8 cellular contexts compared by ENCODE assay signal in genomic region chr1:24642481-24643361, GRCh38. TPM values are rescaled to one million over a fixed set of nuclear protein-coding genes. Genes with fewer than 3 reads are reported as not detected.
A peak's percentile ranks its signal among the peaks of the same experiment; 100 is the strongest.
DNase-seq lines count a peak whose midpoint lies in the region; ATAC-seq and TF ChIP-seq lines count a peak whose summit lies in the region.

Gene SRRM1, plus strand, starts transcription at chr1:24643302. Its CDS starts 25 bp downstream, at chr1:24643327.

- H3K4me1 ChIP-seq in upper lobe of right lung: peaks cover 28% of the 10 kb centered on the region

- in situ Hi-C loops in GM13976 (cut with MboI; ENCODE audit: low sequenced_read_pairs, unreplicated experiment): no loop called here

- H3K4me3 Mint-ChIP-seq in T-helper 1 cell treated with Interleukin-12 subunit alpha and Interleukin-12 subunit beta and Interleukin-4 antibody, amounts not matched to agents 30 μg/mL and 1 μg/mL, for 36 hours: peak within 1 kb of the TSS; percentile 97

- peaks cover under 1% of the 10 kb centered on the region for H3K27me3 Mint-ChIP-seq in T-helper 1 cell treated with Interleukin-12 subunit alpha and Interleukin-12 subunit beta and Interleukin-4 antibody, amounts not matched to agents 30 μg/mL and 1 μg/mL, for 36 hours (ENCODE audit: low read depth)

- H3K9me3 Mint-ChIP-seq in T-helper 1 cell treated with Interleukin-12 subunit alpha and Interleukin-12 subunit beta and Interleukin-4 antibody, amounts not matched to agents 30 μg/mL and 1 μg/mL, for 36 hours: no peaks in the 10 kb centered on the region

- H3K36me3 Mint-ChIP-seq in T-helper 1 cell treated with Interleukin-12 subunit alpha and Interleukin-12 subunit beta and Interleukin-4 antibody, amounts not matched to agents 30 μg/mL and 1 μg/mL, for 36 hours (ENCODE audit: low read depth): peaks cover 36% of the 10 kb centered on the region

- DNase-seq in GM13976 (ENCODE audit: low spot score) (peak; percentile 98), NCI-H1694 (lab: John Stamatoyannopoulos, UW) (peak; percentile 96), amniotic stem cell (lab: John Stamatoyannopoulos, UW) (peak; percentile 100), left cardiac atrium (peak; percentile 99), posterior vena cava (ENCODE audit: low spot score) (peak; percentile 100), upper lobe of right lung (peak; percentile 99)

- intact Hi-C loops in left cardiac atrium (cut with DNase I) (no loop called here), posterior vena cava (cut with DNase I) (no loop called here), upper lobe of right lung (cut with DNase I) (no loop called here)

- no peaks in the 10 kb centered on the region for H3K9me3 ChIP-seq in upper lobe of right lung

- H3K4me1 Mint-ChIP-seq in T-helper 1 cell treated with Interleukin-12 subunit alpha and Interleukin-12 subunit beta and Interleukin-4 antibody, amounts not matched to agents 30 μg/mL and 1 μg/mL, for 36 hours (ENCODE audit: low read depth): peaks cover 35% of the 10 kb centered on the region

- H3K36me3 ChIP-seq in upper lobe of right lung: peaks cover 24% of the 10 kb centered on the region

- TF ChIP-seq CTCF in GM13976 (IDR thresholded peaks at IDR 0.05; ENCODE audit: borderline replicate concordance, control extremely low read depth, extremely low read depth, insufficient read depth, missing control alignments): peak; percentile 6
- TF ChIP-seq CTCF in upper lobe of right lung (IDR thresholded peaks at IDR 0.05): no peak

- H3K27ac ChIP-seq in upper lobe of right lung: peak within 1 kb of the TSS; percentile 99

- peak; percentile 89 for ATAC-seq in HG02870 (IDR thresholded peaks at IDR 0.05; ENCODE audit: unreplicated experiment)
- ATAC-seq in left cardiac atrium: peak; percentile 97
- peak; percentile 97 for ATAC-seq in upper lobe of right lung

- no peaks in the 10 kb centered on the region for H3K27me3 ChIP-seq in upper lobe of right lung

- peak within 1 kb of the TSS; percentile 76 for H3K4me3 ChIP-seq in upper lobe of right lung

- H3K27ac Mint-ChIP-seq in T-helper 1 cell treated with Interleukin-12 subunit alpha and Interleukin-12 subunit beta and Interleukin-4 antibody, amounts not matched to agents 30 μg/mL and 1 μg/mL, for 36 hours: peak within 1 kb of the TSS; percentile 99

RNA-seq across cellular contexts. Expression of gene SRRM1, which starts in this region (rescaled TPM):
- total RNA-seq in left cardiac atrium (10 to 100 TPM; 60.4 to 89.9 TPM), posterior vena cava (10 to 100 TPM; 92.3 to 93.8 TPM), upper lobe of right lung (113 TPM)

Comparison
In these comparisons a context has a peak if more than half of its experiments do, and no peak if none do; other contexts are left out.
1. Peak in every context shown above with its lines: DNase-seq, ATAC-seq, H3K4me3 ChIP-seq and H3K27ac ChIP-seq.